8 cellular contexts compared by ENCODE assay signal in the genomic region with DNA sequence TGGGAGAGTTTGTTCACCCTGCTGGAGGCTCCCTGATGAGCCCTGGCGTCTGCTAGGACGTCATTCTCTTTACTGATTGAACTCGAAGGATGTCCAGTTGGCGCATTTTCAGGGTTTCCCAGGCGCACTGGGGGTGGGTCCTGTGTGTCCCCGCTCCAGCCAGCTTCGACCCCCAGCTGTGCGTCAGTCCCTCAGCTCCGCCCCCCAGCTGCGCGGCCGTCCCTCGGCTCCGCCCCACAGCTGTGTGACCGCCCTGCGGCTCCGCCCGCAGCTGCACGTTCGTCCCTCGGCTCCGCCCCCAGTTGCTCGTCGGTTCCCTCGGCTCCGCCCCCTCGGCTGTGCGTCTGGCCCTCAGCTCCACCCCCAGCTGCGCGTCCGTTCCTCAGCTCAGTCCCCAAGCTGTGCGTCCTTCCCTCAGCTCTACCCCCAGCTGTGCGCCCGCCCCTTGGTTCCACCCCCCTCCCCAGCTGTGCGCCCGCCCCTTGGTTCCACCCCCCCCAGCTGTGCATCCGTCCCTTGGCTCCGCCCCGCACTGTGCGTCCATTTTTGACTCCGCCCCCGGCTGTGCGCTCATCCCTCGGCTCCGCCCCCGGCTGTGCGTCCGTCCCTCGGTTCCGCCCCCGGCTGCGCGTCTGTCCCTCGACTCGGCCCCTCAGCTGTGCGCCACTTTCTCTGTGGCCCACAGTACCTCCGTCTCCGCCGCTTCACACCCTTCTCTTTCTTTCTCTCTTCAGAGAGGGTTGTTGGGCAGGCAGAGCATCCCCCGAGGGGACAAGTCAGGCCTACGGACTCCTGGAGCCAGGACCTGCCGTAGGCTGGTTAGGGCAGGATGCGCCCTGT.
DNase-seq lines count a peak whose midpoint lies in the region; ATAC-seq and TF ChIP-seq lines count a peak whose summit lies in the region.

No MANE protein-coding gene starts in this region.

- peak overlapping the region; percentile 90 for H3K27ac Mint-ChIP-seq in CD4-positive, alpha-beta T cell
- peak overlapping the region; percentile 92 for H3K27ac Mint-ChIP-seq in nephron progenitor cell

- peak; percentile 93 to 98 (median 96) for DNase-seq in CD4-positive, alpha-beta T cell
- DNase-seq in HUDEP-2 (lab: John Stamatoyannopoulos, UW; ENCODE audit: unreplicated experiment in 76 of 76) (peak in 74 of 76 experiments; percentile 43 to 98 (median 87)), fibroblast of the conjunctiva (ENCODE audit: low read depth) (peak; percentile 99), nephron progenitor cell (peak; percentile 99)
- peak; percentile 95 for DNase-seq in activated effector memory CD4-positive, alpha-beta T cell treated with Interleukin-2 at 50 U/mL for 16 hours
- peak; percentile 98 for DNase-seq in stimulated activated naive CD8-positive, alpha-beta T cell treated with anti-CD3 and anti-CD28 coated beads, Interleukin-15, Interleukin-2, amounts not matched to agents 100 U/mL and 50 U/mL, for 24 hours

- ATAC-seq in CD4-positive, alpha-beta T cell (ENCODE audit: poor library complexity): peak; percentile 90
- ATAC-seq in GM21390 (IDR thresholded peaks at IDR 0.05; ENCODE audit: unreplicated experiment): peak; percentile 91
- ATAC-seq in stimulated activated naive CD8-positive, alpha-beta T cell treated with anti-CD3 and anti-CD28 coated beads, Interleukin-15, Interleukin-2, amounts not matched to agents 100 U/mL and 50 U/mL, for 24 hours: peak; percentile 94

- peaks cover 32% of the 10 kb centered on the region for H3K4me1 Mint-ChIP-seq in CD4-positive, alpha-beta T cell (ENCODE audit: low read depth)
- peaks cover 68% of the 10 kb centered on the region for H3K4me1 Mint-ChIP-seq in nephron progenitor cell

- H3K4me3 Mint-ChIP-seq in CD4-positive, alpha-beta T cell: peak overlapping the region; percentile 90
- peak overlapping the region; percentile 82 for H3K4me3 Mint-ChIP-seq in nephron progenitor cell

- CTCF ChIA-PET in CD4-positive, alpha-beta T cell (lab: Charles Lee): interaction anchor here (0.5 to 1.2 kb wide), 3 partner anchors 30 to 88 kb away, joined by 3 to 5 read pairs (median 3); a partner anchor contains a TSS

- no peaks in the 10 kb centered on the region for H3K27me3 Mint-ChIP-seq in CD4-positive, alpha-beta T cell
- no peaks in the 10 kb centered on the region for H3K27me3 Mint-ChIP-seq in nephron progenitor cell (ENCODE audit: low read depth, poor library complexity)

- H3K9me3 Mint-ChIP-seq in CD4-positive, alpha-beta T cell: no peaks in the 10 kb centered on the region
- H3K9me3 Mint-ChIP-seq in nephron progenitor cell: no peaks in the 10 kb centered on the region

- peak overlapping the region; percentile 70 for H3K27ac ChIP-seq in CD4-positive, alpha-beta T cell (ENCODE audit: low read depth, low read length)

- 0 out of 2 replicates have a peak, but pooled peaks have one; percentile 15 for TF ChIP-seq POLR2A in Raji (IDR thresholded peaks at IDR 0.05; ENCODE audit: insufficient read depth, low read depth, low read length)

- TF ChIP-seq CTCF in CD4-positive, alpha-beta T cell (IDR thresholded peaks at IDR 0.05): no peak
- TF ChIP-seq CTCF in nephron progenitor cell (IDR thresholded peaks at IDR 0.05): no peak

- no peaks in the 10 kb centered on the region for H3K27me3 ChIP-seq in CD4-positive, alpha-beta T cell (ENCODE audit: control insufficient read depth, insufficient read depth, low read length)

- peaks cover 4% of the 10 kb centered on the region for H3K36me3 Mint-ChIP-seq in CD4-positive, alpha-beta T cell (ENCODE audit: low read depth)
- H3K36me3 Mint-ChIP-seq in nephron progenitor cell (ENCODE audit: low read depth): no peaks in the 10 kb centered on the region

- intact Hi-C loops in CD4-positive, alpha-beta T cell (cut with DNase I, micrococcal nuclease): loop anchor here (1.0 to 10.0 kb wide), 6 partner anchors 41 to 412 kb away; a partner anchor contains a TSS

- POLR2A ChIA-PET in CD4-positive, alpha-beta T cell (lab: Charles Lee): interaction anchor here (0.6 to 2.3 kb wide), 9 partner anchors 16 to 258 kb away, joined by 3 to 12 read pairs (median 4); a partner anchor contains a TSS

- no peaks in the 10 kb centered on the region for H3K9me3 ChIP-seq in CD4-positive, alpha-beta T cell (ENCODE audit: control insufficient read depth, low read length)

Comparison
In these comparisons a context has a peak if more than half of its experiments do, and no peak if none do; other contexts are left out.
1. Peak in every context shown above with its lines: DNase-seq, ATAC-seq and H3K27ac ChIP-seq.